ENCODE assay signal across 21 cellular contexts in the genomic region with DNA sequence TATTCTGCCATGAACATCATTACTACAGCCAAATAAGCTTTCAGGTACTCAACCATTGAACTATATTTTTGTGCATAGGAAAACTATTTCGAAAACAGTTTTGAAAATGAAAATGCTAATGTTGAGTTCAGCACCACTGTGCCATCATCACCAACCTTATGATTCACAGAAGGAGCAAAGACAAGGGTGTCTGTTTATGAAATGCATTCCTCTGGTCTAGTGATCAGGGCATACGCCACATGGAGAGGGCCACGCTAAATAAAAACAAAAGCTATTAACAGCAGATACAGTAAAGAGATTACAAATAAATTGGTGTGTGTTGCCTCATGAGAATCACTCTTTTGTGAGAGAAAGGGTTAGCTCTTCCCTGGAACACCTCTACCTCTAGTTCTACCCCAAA. TPM values are rescaled to one million over a fixed set of nuclear protein-coding genes. Genes with fewer than 3 reads are reported as not detected.
DNase-seq lines count a peak whose midpoint lies in the region; ATAC-seq, FAIRE-seq and TF ChIP-seq lines count a peak whose summit lies in the region.
"Had no signal": no experiment of that assay in that cellular context is flagged by ENCODE, and none has a peak within 500 bp of the region (broad histone marks: within the 10 kb centered on the region; RNA-seq: fewer than 3 reads in every experiment).

No MANE protein-coding gene starts in this region.

- no peaks in the 10 kb centered on the region for H3K9me3 ChIP-seq in GM23248 (ENCODE audit: low read depth)
- no peaks in the 10 kb centered on the region for H3K9me3 ChIP-seq in GM12878 (replicated peaks; ENCODE audit: control insufficient read depth, insufficient read depth, low read length)
- H3K9me3 ChIP-seq: body of pancreas, colonic mucosa had no signal

- no peak overlapping the region for H3K4me2 ChIP-seq in GM23248 (ENCODE audit: unreplicated experiment)
- peak overlapping the region; percentile 66 for H3K4me2 ChIP-seq in GM12878 (ENCODE audit: control insufficient read depth, insufficient read depth)

- H3K79me2 ChIP-seq in GM23248 (ENCODE audit: insufficient read depth) (peaks cover 85% of the 10 kb centered on the region), GM12878 (ENCODE audit: control insufficient read depth, insufficient read depth, low read length) (peaks cover 89% of the 10 kb centered on the region)

- no peaks in the 10 kb centered on the region for H3K27me3 ChIP-seq in GM23248 (replicated peaks; ENCODE audit: insufficient read depth)
- no peaks in the 10 kb centered on the region for H3K27me3 ChIP-seq in GM12878 (replicated peaks in 1 of 2; ENCODE audit: control insufficient read depth in 2 of 2, insufficient read depth in 2 of 2, low read length in 1 of 2)
- H3K27me3 ChIP-seq in rectal smooth muscle tissue (ENCODE audit: control insufficient read depth, insufficient read depth, low read length): no peaks in the 10 kb centered on the region
- H3K27me3 ChIP-seq: body of pancreas, colonic mucosa had no signal

- H3K4me3 ChIP-seq in GM23248: no peak overlapping the region
- no peak overlapping the region for H3K4me3 ChIP-seq in GM12878
- peak overlapping the region; percentile 37 for H3K4me3 ChIP-seq in rectal smooth muscle tissue (ENCODE audit: low read length)
- H3K4me3 ChIP-seq: body of pancreas, colonic mucosa had no signal

- FAIRE-seq in GM12878 (lab: Jason Lieb, UNC): no peak
- FAIRE-seq: keratinocyte, urothelium cell line had no signal

- POLR2A ChIA-PET in GM12878 (lab: Charles Lee): interaction anchor here (0.5 to 4.2 kb wide), 9 partner anchors 11 to 971 kb away, joined by 3 to 24 read pairs (median 4); partner anchors contain the start of gene BMAL2

- ATAC-seq in GM12878 (peak; percentile 67), left lobe of liver (no peak)
- ATAC-seq: activated CD8-positive, alpha-beta T cell treated with anti-CD3 and anti-CD28 coated beads for 36 hours; body of pancreas; natural killer cell treated with Interleukin-12 subunit alpha and Interleukin-12 subunit beta and Interleukin-15 and Interleukin-18, amount 100 ng/mL, for 72 hours had no signal

- no peak overlapping the region for H3K9ac ChIP-seq in GM23248
- H3K9ac ChIP-seq in GM12878 (ENCODE audit: control insufficient read depth, insufficient read depth, low read length): no peak overlapping the region
- H3K9ac ChIP-seq in rectal smooth muscle tissue (ENCODE audit: low read length): no peak overlapping the region

- in situ Hi-C loops in GM23248 (cut with MboI) (no loop called here), GM12878 (cut with MboI) (no loop called here)

- no peak overlapping the region for H2AFZ ChIP-seq in GM23248
- no peak overlapping the region for H2AFZ ChIP-seq in GM12878 (ENCODE audit: control insufficient read depth, low read depth, low read length)

- no peak for TF ChIP-seq POLR2A in GM12878 (IDR thresholded peaks at IDR 0.05; ENCODE audit: low read depth, low read length)

- H3K36me3 ChIP-seq in GM23248 (ENCODE audit: low read depth) (no peaks in the 10 kb centered on the region), GM12878 (ENCODE audit: control insufficient read depth in 2 of 2, insufficient read depth in 2 of 2, low read length in 1 of 2) (no peaks in the 10 kb centered on the region; a peak in 1 of 4 replicates), rectal smooth muscle tissue (ENCODE audit: control insufficient read depth, insufficient read depth, low read length) (no peaks in the 10 kb centered on the region)
- H3K36me3 ChIP-seq: colonic mucosa had no signal

- H3K9me2 ChIP-seq in GM23248 (ENCODE audit: insufficient read depth): no peaks in the 10 kb centered on the region

- peaks cover 22% of the 10 kb centered on the region for H3K4me1 ChIP-seq in GM23248 (ENCODE audit: insufficient read depth)
- peaks cover 36% of the 10 kb centered on the region for H3K4me1 ChIP-seq in GM12878 (ENCODE audit: control insufficient read depth, insufficient read depth, low read length)
- H3K4me1 ChIP-seq in rectal smooth muscle tissue (ENCODE audit: control insufficient read depth, insufficient read depth, low read length): peaks cover 26% of the 10 kb centered on the region

- no peak for TF ChIP-seq EP300 in GM12878 (IDR thresholded peaks at IDR 0.05; ENCODE audit: borderline replicate concordance in 1 of 2, control insufficient read depth in 1 of 2, low read depth in 2 of 2, low read length in 2 of 2)

- WGBS in GM23248 (ENCODE audit: low coverage in 1 of 2, low lambda C conversion rate in 2 of 2, missing lambda C conversion rate in 2 of 2), 2 experiments: 96 to 98% methylated on average over 3 of the region's 3 CpGs
- 32% methylated on average over 3 of the region's 3 CpGs for WGBS in GM12878 (ENCODE audit: insufficient coverage, insufficient replicate concordance, low lambda C conversion rate, missing lambda C conversion rate)

- SMC1A ChIA-PET in GM12878 (lab: Charles Lee; ENCODE audit: uncharacterized antibody, unreplicated experiment): interaction anchor here (1.0 to 16.5 kb wide), 13 partner anchors 11 to 274 kb away, joined by 3 to 491 read pairs (median 6); partner anchors contain the start of genes MED21 and STK38L

- intact Hi-C loops in GM12878 (cut with micrococcal nuclease; ENCODE audit: unreplicated experiment): no loop called here

- RAD21 ChIA-PET in GM12878 (lab: Charles Lee; ENCODE audit: unreplicated experiment): interaction anchor here (0.7 to 15.9 kb wide), 19 partner anchors 8 to 275 kb away, joined by 3 to 215 read pairs (median 6); partner anchors contain the start of gene STK38L

- no peaks in the 10 kb centered on the region for H4K20me1 ChIP-seq in GM23248 (ENCODE audit: insufficient read depth)
- H4K20me1 ChIP-seq in GM12878 (ENCODE audit: control insufficient read depth, insufficient read depth): no peaks in the 10 kb centered on the region

- no peak for TF ChIP-seq RAD21 in GM12878 (IDR thresholded peaks at IDR 0.05; ENCODE audit: insufficient read depth, low read depth, low read length)

- H3K27ac ChIP-seq in GM23248 (no peak overlapping the region), GM12878 (ENCODE audit: control insufficient read depth, insufficient read depth) (peak overlapping the region; percentile 59), rectal smooth muscle tissue (ENCODE audit: low read depth, low read length) (no peak overlapping the region)
- H3K27ac ChIP-seq: 22Rv1, colonic mucosa had no signal

- TF ChIP-seq CTCF in GM12878 (IDR thresholded peaks at IDR 0.05 in 2 of 3, conservative IDR thresholded peaks at IDR 0.05 in 1 of 3; ENCODE audit: control insufficient read depth in 2 of 3, extremely low read depth in 1 of 3, insufficient read depth in 1 of 3, low read depth in 3 of 3, low read length in 3 of 3): no peak

- CTCF ChIA-PET in GM12878 (lab: Yijun Ruan, JAX): interaction anchor here (1.2 to 2.6 kb wide), 5 partner anchors 10 to 96 kb away, joined by 3 to 48 read pairs (median 4); no protein-coding TSS in a partner anchor

- DNase-seq in NCI-H82 (lab: John Stamatoyannopoulos, UW) (peak; percentile 32), NCI-H82 treated with DMSO at 0.1 percent for 48 hours (lab: John Stamatoyannopoulos, UW; ENCODE audit: unreplicated experiment) (no peak), GM23248 (peak; percentile 22), GM12878 (ENCODE audit: low read depth, low spot score) (no peak), left lobe of liver (ENCODE audit: low spot score) (no peak), NAMALWA (ENCODE audit: low spot score) (no peak)
- no peak for DNase-seq in activated effector memory CD4-positive, alpha-beta T cell treated with Interleukin-2 at 50 U/mL for 16 hours
- DNase-seq: activated CD4-positive, CD25-positive, alpha-beta regulatory T cell; activated CD8-positive, alpha-beta T cell treated with anti-CD3 and anti-CD28 coated beads for 36 hours; activated T-cell treated with anti-CD3 and anti-CD28 coated beads, Interleukin-2, amount 50 U/mL, for 1 hour; body of pancreas; Calu3; colonic mucosa; NCI-H1105 treated with DMSO at 0.1 percent for 48 hours; posterior cingulate gyrus; SIG-M5 had no signal

- H3F3A ChIP-seq in GM23248 (ENCODE audit: insufficient read depth): peaks cover 19% of the 10 kb centered on the region

- no TSS peak for BruUV-seq in GM12878 (replicated peaks; lab: Mats Ljungman, UMichigan)

RNA-seq across cellular contexts. Expression of gene BMAL2, which starts 43.2 kb away (rescaled TPM):
- 27.3 and 28.7 TPM in 2 replicates for total RNA-seq in GM23248 (2014; rRNA removed; shearing (Covaris generic))
- polyA plus RNA-seq in GM23248 (2016; fragmentation: Nextera tagmentation; extraction: Ambion mirVana) (14.8 and 14.9 TPM in 2 replicates), GM12878 (2011; rRNA removed) (48.0 and 80.9 TPM in 2 replicates), GM12878 (2014; fragmentation: Illumina TruSeq; extraction: Trizol) (33.9 and 41.1 TPM in 2 replicates), GM12878 (2014; fragmentation: Nextera tagmentation; extraction: Ambion mirVana) (10 to 100 TPM in 1 of 2 experiments, 1 to 10 TPM in 1; 7.9 to 13.1 TPM), GM12878 (2014; rRNA removed) (19.2 and 25.2 TPM in 2 replicates), GM12878 (2016; fragmentation: Nextera tagmentation; extraction: Ambion mirVana) (10 to 100 TPM; 17.6 to 38.1 TPM)
- total RNA-seq in GM12878 (2013; cell fraction: nucleolus; rRNA removed): 49.7 and 52.1 TPM in 2 replicates
- total RNA-seq in GM12878 (2014; rRNA removed) (37.2 and 40.4 TPM in 2 replicates), GM12878 (2014; rRNA removed; fragmentation: Illumina TruSeq; extraction: Trizol) (53.6 TPM in 2 replicates), GM12878 (2021) (47.2 and 51.7 TPM in 2 replicates), left lobe of liver (2.6 TPM)
- 13.3 TPM for polyA plus RNA-seq in GM12878 (2011; ENCODE audit: low read depth)
- 14.4 and 15.3 TPM in 2 replicates for polyA plus RNA-seq in GM12878 (2011; cell fraction: cytosol; rRNA removed)
- polyA plus RNA-seq in GM12878 (2011; cell fraction: nucleus; rRNA removed): 14.0 and 16.0 TPM in 2 replicates
- polyA plus RNA-seq in GM12878 (2012): 17.7 and 25.6 TPM in 2 replicates
- 32.5 and 45.8 TPM in 2 replicates for polyA minus RNA-seq in GM12878 (2011; rRNA and poly(A)+ RNA removed)
- polyA minus RNA-seq in GM12878 (2011; cell fraction: cytosol; rRNA and poly(A)+ RNA removed): 22.6 and 33.0 TPM in 2 replicates
- polyA minus RNA-seq in GM12878 (2011; cell fraction: nucleus; rRNA and poly(A)+ RNA removed): 14.7 and 16.2 TPM in 2 replicates

RNA-seq across cellular contexts. Expression of gene STK38L, which starts 45.3 kb away (rescaled TPM):
- 16.8 and 38.7 TPM in 2 replicates for total RNA-seq in GM23248 (2014; rRNA removed; shearing (Covaris generic))
- 16.0 and 19.9 TPM in 2 replicates for polyA plus RNA-seq in GM23248 (2016; fragmentation: Nextera tagmentation; extraction: Ambion mirVana)
- 283 and 300 TPM in 2 replicates for total RNA-seq in GM12878 (2013; cell fraction: nucleolus; rRNA removed)
- total RNA-seq in GM12878 (2014; rRNA removed): 92.7 and 120 TPM in 2 replicates
- 130 and 131 TPM in 2 replicates for total RNA-seq in GM12878 (2014; rRNA removed; fragmentation: Illumina TruSeq; extraction: Trizol)
- total RNA-seq in GM12878 (2021): 110 and 131 TPM in 2 replicates
- 19.4 TPM for polyA plus RNA-seq in GM12878 (2011; ENCODE audit: low read depth)
- polyA plus RNA-seq in GM12878 (2011; rRNA removed): 121 and 218 TPM in 2 replicates
- polyA plus RNA-seq in GM12878 (2011; cell fraction: cytosol; rRNA removed): 24.3 and 29.2 TPM in 2 replicates
- 70.9 and 75.1 TPM in 2 replicates for polyA plus RNA-seq in GM12878 (2011; cell fraction: nucleus; rRNA removed)
- 40.8 and 44.4 TPM in 2 replicates for polyA plus RNA-seq in GM12878 (2012)
- 134 and 173 TPM in 2 replicates for polyA plus RNA-seq in GM12878 (2014; fragmentation: Illumina TruSeq; extraction: Trizol)
- polyA plus RNA-seq in GM12878 (2014; fragmentation: Nextera tagmentation; extraction: Ambion mirVana): 10 to 100 TPM; 43.0 to 50.2 TPM
- polyA plus RNA-seq in GM12878 (2014; rRNA removed): 76.8 and 90.8 TPM in 2 replicates
- 100 to 1,000 TPM; 144 to 154 TPM for polyA plus RNA-seq in GM12878 (2016; fragmentation: Nextera tagmentation; extraction: Ambion mirVana)
- 41.8 and 75.6 TPM in 2 replicates for polyA minus RNA-seq in GM12878 (2011; rRNA and poly(A)+ RNA removed)
- 35.9 and 43.5 TPM in 2 replicates for polyA minus RNA-seq in GM12878 (2011; cell fraction: cytosol; rRNA and poly(A)+ RNA removed)
- polyA minus RNA-seq in GM12878 (2011; cell fraction: nucleus; rRNA and poly(A)+ RNA removed): 36.5 and 60.8 TPM in 2 replicates
- total RNA-seq in left lobe of liver: 7.7 TPM

Comparison
In these comparisons a context has a peak if more than half of its experiments do, and no peak if none do; other contexts are left out.
1. DNase-seq: peak in NCI-H82 (single experiment) and GM23248 (single experiment); none in NCI-H82 treated with DMSO at 0.1 percent for 48 hours (single experiment), GM12878 (single experiment), left lobe of liver (single experiment), NAMALWA (single experiment) and activated effector memory CD4-positive, alpha-beta T cell treated with Interleukin-2 at 50 U/mL for 16 hours (single experiment).